Comparison of ENCODE assay signal across 1 cellular context in the genomic region with DNA sequence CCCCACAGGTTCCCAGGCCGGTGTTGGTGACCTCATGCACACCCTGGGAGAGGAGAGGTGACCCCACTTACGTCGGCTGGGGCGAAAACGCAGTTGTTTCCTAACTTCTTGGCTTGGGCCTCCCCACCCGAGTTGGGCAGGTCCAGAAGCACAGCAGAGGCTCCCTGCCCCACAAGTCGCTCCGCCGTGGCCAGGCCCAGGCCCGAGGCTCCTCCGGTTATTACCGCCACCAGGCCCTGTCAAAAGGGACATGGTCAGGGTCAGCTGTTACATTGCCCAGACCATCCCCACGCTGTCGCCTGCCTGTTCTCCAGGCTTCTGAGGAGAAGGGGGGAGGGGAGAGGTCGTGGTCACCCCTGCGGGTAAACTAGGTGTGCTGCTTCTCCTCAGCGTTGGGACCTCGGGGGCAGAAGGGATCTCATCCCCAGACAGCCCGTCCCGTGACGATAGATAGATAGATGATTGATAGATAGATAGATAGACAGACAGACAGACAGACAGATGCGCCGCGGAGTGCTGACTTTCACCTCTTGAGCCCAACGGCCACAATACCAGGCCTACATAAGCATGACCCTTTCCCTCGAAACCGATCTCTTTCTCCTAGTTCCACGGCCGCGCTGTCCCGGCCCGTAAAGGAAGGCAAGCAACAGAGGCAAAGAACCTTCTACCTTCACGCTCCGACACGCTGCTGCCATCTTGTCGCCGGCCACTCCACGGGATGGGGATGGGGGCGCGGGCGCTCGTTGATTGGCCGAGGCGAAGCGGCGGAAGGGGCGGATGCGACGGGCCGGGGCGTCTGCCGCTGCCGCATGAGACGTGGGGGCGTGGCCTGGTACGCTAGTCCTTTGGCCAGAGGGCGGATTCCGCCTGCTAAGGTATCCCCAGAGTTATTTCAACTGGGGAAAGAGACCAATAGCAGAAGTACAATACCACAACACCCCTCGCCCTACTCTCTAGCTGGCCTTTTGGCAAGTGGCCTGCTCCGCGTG.
TF ChIP-seq lines count a peak whose summit lies in the region.

Gene HSD17B10, minus strand, starts transcription at position 720 of the 989 bp plus-strand sequence. Its CDS starts 25 bp downstream, at position 695.

TF ChIP-seq in HepG2, 621 proteins besides CTCF, POLR2A, EP300 and RAD21 (continued from another document and continues in another):
- no peak for TF ChIP-seq CENPX (CRISPR knock-in tag; IDR thresholded peaks at IDR 0.05)
- peak; percentile 32; the same call in 1 of the 2 replicates for TF ChIP-seq ELF1 (CRISPR knock-in tag; IDR thresholded peaks at IDR 0.05)
- TF ChIP-seq, protein P1, sequence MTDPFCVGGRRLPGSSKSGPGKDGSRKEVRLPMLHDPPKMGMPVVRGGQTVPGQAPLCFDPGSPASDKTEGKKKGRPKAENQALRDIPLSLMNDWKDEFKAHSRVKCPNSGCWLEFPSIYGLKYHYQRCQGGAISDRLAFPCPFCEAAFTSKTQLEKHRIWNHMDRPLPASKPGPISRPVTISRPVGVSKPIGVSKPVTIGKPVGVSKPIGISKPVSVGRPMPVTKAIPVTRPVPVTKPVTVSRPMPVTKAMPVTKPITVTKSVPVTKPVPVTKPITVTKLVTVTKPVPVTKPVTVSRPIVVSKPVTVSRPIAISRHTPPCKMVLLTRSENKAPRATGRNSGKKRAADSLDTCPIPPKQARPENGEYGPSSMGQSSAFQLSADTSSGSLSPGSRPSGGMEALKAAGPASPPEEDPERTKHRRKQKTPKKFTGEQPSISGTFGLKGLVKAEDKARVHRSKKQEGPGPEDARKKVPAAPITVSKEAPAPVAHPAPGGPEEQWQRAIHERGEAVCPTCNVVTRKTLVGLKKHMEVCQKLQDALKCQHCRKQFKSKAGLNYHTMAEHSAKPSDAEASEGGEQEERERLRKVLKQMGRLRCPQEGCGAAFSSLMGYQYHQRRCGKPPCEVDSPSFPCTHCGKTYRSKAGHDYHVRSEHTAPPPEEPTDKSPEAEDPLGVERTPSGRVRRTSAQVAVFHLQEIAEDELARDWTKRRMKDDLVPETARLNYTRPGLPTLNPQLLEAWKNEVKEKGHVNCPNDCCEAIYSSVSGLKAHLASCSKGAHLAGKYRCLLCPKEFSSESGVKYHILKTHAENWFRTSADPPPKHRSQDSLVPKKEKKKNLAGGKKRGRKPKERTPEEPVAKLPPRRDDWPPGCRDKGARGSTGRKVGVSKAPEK (CRISPR knock-in tag; IDR thresholded peaks at IDR 0.05; ENCODE audit: borderline replicate concordance) = no peak
- peak; percentile 39 for TF ChIP-seq IKZF4 (CRISPR knock-in tag; IDR thresholded peaks at IDR 0.05; ENCODE audit: borderline replicate concordance, low read depth, not compliant biosample characterization)
- TF ChIP-seq MIXL1 (CRISPR knock-in tag; IDR thresholded peaks at IDR 0.05) = no peak
- TF ChIP-seq ARHGAP35 (CRISPR knock-in tag; IDR thresholded peaks at IDR 0.05; ENCODE audit: borderline replicate concordance) = no peak
- no peak for TF ChIP-seq SIX1 (CRISPR knock-in tag; IDR thresholded peaks at IDR 0.05; ENCODE audit: borderline replicate concordance)
- TF ChIP-seq, protein P2, sequence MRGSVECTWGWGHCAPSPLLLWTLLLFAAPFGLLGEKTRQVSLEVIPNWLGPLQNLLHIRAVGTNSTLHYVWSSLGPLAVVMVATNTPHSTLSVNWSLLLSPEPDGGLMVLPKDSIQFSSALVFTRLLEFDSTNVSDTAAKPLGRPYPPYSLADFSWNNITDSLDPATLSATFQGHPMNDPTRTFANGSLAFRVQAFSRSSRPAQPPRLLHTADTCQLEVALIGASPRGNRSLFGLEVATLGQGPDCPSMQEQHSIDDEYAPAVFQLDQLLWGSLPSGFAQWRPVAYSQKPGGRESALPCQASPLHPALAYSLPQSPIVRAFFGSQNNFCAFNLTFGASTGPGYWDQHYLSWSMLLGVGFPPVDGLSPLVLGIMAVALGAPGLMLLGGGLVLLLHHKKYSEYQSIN (CRISPR knock-in tag; IDR thresholded peaks at IDR 0.05; ENCODE audit: borderline replicate concordance) = no peak
- no peak for TF ChIP-seq AGO2 (optimal IDR thresholded peaks at IDR 0.05; ENCODE audit: low read depth, low read length)
- TF ChIP-seq AGO1 (IDR thresholded peaks at IDR 0.05; ENCODE audit: low read depth, low read length, poor library complexity, severe bottlenecking) = no peak
- TF ChIP-seq ZNF792 (CRISPR knock-in tag; IDR thresholded peaks at IDR 0.05) = no peak
- TF ChIP-seq SMYD3 (CRISPR knock-in tag; IDR thresholded peaks at IDR 0.05) = no peak
- no peak for TF ChIP-seq SMAD9 (CRISPR knock-in tag; IDR thresholded peaks at IDR 0.05)
- no peak for TF ChIP-seq PLSCR1 (CRISPR knock-in tag; IDR thresholded peaks at IDR 0.05; ENCODE audit: borderline replicate concordance)
- TF ChIP-seq ZNF230 (CRISPR knock-in tag; IDR thresholded peaks at IDR 0.05) = no peak
- TF ChIP-seq, protein P3, sequence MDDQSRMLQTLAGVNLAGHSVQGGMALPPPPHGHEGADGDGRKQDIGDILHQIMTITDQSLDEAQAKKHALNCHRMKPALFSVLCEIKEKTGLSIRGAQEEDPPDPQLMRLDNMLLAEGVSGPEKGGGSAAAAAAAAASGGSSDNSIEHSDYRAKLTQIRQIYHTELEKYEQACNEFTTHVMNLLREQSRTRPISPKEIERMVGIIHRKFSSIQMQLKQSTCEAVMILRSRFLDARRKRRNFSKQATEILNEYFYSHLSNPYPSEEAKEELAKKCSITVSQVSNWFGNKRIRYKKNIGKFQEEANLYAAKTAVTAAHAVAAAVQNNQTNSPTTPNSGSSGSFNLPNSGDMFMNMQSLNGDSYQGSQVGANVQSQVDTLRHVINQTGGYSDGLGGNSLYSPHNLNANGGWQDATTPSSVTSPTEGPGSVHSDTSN (CRISPR knock-in tag; IDR thresholded peaks at IDR 0.05; ENCODE audit: borderline replicate concordance) = no peak
- TF ChIP-seq, protein P4, sequence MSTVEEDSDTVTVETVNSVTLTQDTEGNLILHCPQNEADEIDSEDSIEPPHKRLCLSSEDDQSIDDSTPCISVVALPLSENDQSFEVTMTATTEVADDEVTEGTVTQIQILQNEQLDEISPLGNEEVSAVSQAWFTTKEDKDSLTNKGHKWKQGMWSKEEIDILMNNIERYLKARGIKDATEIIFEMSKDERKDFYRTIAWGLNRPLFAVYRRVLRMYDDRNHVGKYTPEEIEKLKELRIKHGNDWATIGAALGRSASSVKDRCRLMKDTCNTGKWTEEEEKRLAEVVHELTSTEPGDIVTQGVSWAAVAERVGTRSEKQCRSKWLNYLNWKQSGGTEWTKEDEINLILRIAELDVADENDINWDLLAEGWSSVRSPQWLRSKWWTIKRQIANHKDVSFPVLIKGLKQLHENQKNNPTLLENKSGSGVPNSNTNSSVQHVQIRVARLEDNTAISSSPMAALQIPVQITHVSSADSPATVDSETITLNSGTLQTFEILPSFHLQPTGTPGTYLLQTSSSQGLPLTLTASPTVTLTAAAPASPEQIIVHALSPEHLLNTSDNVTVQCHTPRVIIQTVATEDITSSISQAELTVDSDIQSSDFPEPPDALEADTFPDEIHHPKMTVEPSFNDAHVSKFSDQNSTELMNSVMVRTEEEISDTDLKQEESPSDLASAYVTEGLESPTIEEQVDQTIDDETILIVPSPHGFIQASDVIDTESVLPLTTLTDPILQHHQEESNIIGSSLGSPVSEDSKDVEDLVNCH (CRISPR knock-in tag; IDR thresholded peaks at IDR 0.05) = no peak
- no peak for TF ChIP-seq CHD4 (IDR thresholded peaks at IDR 0.05; ENCODE audit: borderline replicate concordance, low read length)
- no peak for TF ChIP-seq RFXAP (CRISPR knock-in tag; IDR thresholded peaks at IDR 0.05; ENCODE audit: borderline replicate concordance)
- peak; percentile 47; the same call in 1 of the 2 replicates for TF ChIP-seq ARID4A (CRISPR knock-in tag; IDR thresholded peaks at IDR 0.05; ENCODE audit: borderline replicate concordance)
- TF ChIP-seq MEIS1 (CRISPR knock-in tag; IDR thresholded peaks at IDR 0.05; ENCODE audit: borderline replicate concordance) = 0 out of 2 replicates have a peak, but pooled peaks have one; percentile 36
- no peak for TF ChIP-seq SETDB1 (CRISPR knock-in tag; IDR thresholded peaks at IDR 0.05; ENCODE audit: borderline replicate concordance)
- no peak for TF ChIP-seq ZNF18 (CRISPR knock-in tag; IDR thresholded peaks at IDR 0.05; ENCODE audit: insufficient replicate concordance)
- TF ChIP-seq MNT (IDR thresholded peaks at IDR 0.05) = no peak
- TF ChIP-seq ETV6 (CRISPR knock-in tag; conservative IDR thresholded peaks at IDR 0.05) = no peak
- peak; percentile 27; the same call in 1 of the 2 replicates for TF ChIP-seq KDM2A (CRISPR knock-in tag; IDR thresholded peaks at IDR 0.05; ENCODE audit: borderline replicate concordance, low read depth)
- 0 out of 2 replicates have a peak, but pooled peaks have one; percentile 12 for TF ChIP-seq ZNF501 (CRISPR knock-in tag; IDR thresholded peaks at IDR 0.05)
- TF ChIP-seq, protein P5, sequence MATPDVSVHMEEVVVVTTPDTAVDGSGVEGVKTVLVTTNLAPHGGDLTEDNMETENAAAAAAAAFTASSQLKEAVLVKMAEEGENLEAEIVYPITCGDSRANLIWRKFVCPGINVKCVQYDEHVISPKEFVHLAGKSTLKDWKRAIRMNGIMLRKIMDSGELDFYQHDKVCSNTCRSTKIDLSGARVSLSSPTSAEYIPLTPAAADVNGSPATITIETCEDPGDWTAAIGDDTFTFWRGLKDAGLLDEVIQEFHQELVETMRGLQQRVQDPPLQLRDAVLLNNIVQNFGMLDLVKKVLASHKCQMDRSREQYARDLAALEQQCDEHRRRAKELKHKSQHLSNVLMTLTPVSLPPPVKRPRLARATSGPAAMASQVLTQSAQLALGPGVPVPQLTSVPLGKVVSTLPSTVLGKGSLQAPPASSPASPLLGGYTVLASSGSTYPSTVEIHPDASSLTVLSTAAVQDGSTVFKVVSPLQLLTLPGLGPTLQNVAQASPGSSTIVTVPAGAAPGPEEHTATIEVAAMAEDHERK (CRISPR knock-in tag; IDR thresholded peaks at IDR 0.05; ENCODE audit: low read depth) = peak; percentile 64
